Comparison of ENCODE assay signal across 11 cellular contexts in genomic region chr11:100639140-100639539, GRCh38. TPM values are rescaled to one million over a fixed set of nuclear protein-coding genes. Genes with fewer than 3 reads are reported as not detected.
A peak's percentile ranks its signal among the peaks of the same experiment; 100 is the strongest.
DNase-seq lines count a peak whose midpoint lies in the region; ATAC-seq and TF ChIP-seq lines count a peak whose summit lies in the region.
"Had no signal": no experiment of that assay in that cellular context is flagged by ENCODE, and none has a peak within 500 bp of the region (broad histone marks: within the 10 kb centered on the region; RNA-seq: fewer than 3 reads in every experiment).

No MANE protein-coding gene starts in this region.

- intact Hi-C loops in tibial artery (cut with DNase I; ENCODE audit: low total_unique reads) (no loop called here), ascending aorta (cut with DNase I) (no loop called here)

- no peak for TF ChIP-seq EP300 in gastroesophageal sphincter (IDR thresholded peaks at IDR 0.05)

- peak overlapping the region in 3 of 4 donors; percentile 24 to 63 (median 52) for H3K27ac ChIP-seq in gastroesophageal sphincter
- no peak overlapping the region for H3K27ac ChIP-seq in tibial artery
- no peak overlapping the region for H3K27ac ChIP-seq in ascending aorta
- H3K27ac ChIP-seq: BLaER1 had no signal

- peak overlapping the region; percentile 75 for H3K27ac Mint-ChIP-seq in osteocyte (ENCODE audit: unreplicated experiment)
- H3K27ac Mint-ChIP-seq in activated naive CD8-positive, alpha-beta T cell treated with anti-CD3 and anti-CD28 coated beads, Interleukin-2, amount 50 U/mL, for 24 hours = no peak overlapping the region
- H3K27ac Mint-ChIP-seq: activated T-helper 17 cell treated with anti-CD3 and anti-CD28 coated beads, Interleukin-2, amount 50 U/mL, for 72 hours had no signal

- DNase-seq in Daoy (ENCODE audit: low read depth) = peak; percentile 14
- DNase-seq in adipocyte (ENCODE audit: low read depth) = peak; percentile 68
- no peak for DNase-seq in osteocyte (ENCODE audit: extremely low spot score, unreplicated experiment)
- no peak for DNase-seq in tibial artery
- DNase-seq in ascending aorta (ENCODE audit: low spot score in 2 of 2) = no peak
- no peak for DNase-seq in activated gamma-delta T cell (lab: John Stamatoyannopoulos, UW)
- DNase-seq in activated naive CD8-positive, alpha-beta T cell treated with anti-CD3 and anti-CD28 coated beads, Interleukin-2, amount 50 U/mL, for 24 hours = no peak

- no peaks in the 10 kb centered on the region for H3K36me3 Mint-ChIP-seq in osteocyte (ENCODE audit: unreplicated experiment)
- H3K36me3 Mint-ChIP-seq in activated naive CD8-positive, alpha-beta T cell treated with anti-CD3 and anti-CD28 coated beads, Interleukin-2, amount 50 U/mL, for 24 hours (ENCODE audit: low read depth) = no peaks in the 10 kb centered on the region

- WGBS in gastroesophageal sphincter (ENCODE audit: low coverage in 1 of 2), 2 donors = 24% methylated on average over 9 of the region's 9 CpGs

- no peaks in the 10 kb centered on the region for H3K27me3 ChIP-seq in adipocyte (replicated peaks; ENCODE audit: control insufficient read depth, insufficient read depth, low read length)
- no peaks in the 10 kb centered on the region for H3K27me3 ChIP-seq in gastroesophageal sphincter
- H3K27me3 ChIP-seq in tibial artery = no peaks in the 10 kb centered on the region
- no peaks in the 10 kb centered on the region for H3K27me3 ChIP-seq in ascending aorta
- H3K27me3 ChIP-seq: BLaER1 had no signal

- H3K9me3 Mint-ChIP-seq in osteocyte (ENCODE audit: unreplicated experiment) = no peaks in the 10 kb centered on the region
- H3K9me3 Mint-ChIP-seq in activated naive CD8-positive, alpha-beta T cell treated with anti-CD3 and anti-CD28 coated beads, Interleukin-2, amount 50 U/mL, for 24 hours = no peaks in the 10 kb centered on the region

- H3K36me3 ChIP-seq in adipocyte (ENCODE audit: control insufficient read depth, insufficient read depth, low read length, severe bottlenecking) (no peaks in the 10 kb centered on the region), gastroesophageal sphincter (no peaks in the 10 kb centered on the region), tibial artery (no peaks in the 10 kb centered on the region), ascending aorta (no peaks in the 10 kb centered on the region)
- H3K36me3 ChIP-seq: BLaER1 had no signal

- H3K9me3 ChIP-seq in adipocyte (ENCODE audit: control insufficient read depth, low read length) = no peaks in the 10 kb centered on the region
- H3K9me3 ChIP-seq in gastroesophageal sphincter = peaks cover 0 to 5% (median 0%) of the 10 kb centered on the region in 3 donors
- H3K9me3 ChIP-seq in tibial artery = no peaks in the 10 kb centered on the region
- H3K9me3 ChIP-seq in ascending aorta = no peaks in the 10 kb centered on the region
- H3K9me3 ChIP-seq: BLaER1 had no signal

- H3K4me3 ChIP-seq in adipocyte (ENCODE audit: low read length) = no peak overlapping the region
- no peak overlapping the region for H3K4me3 ChIP-seq in gastroesophageal sphincter
- H3K4me3 ChIP-seq in tibial artery = no peak overlapping the region
- H3K4me3 ChIP-seq in ascending aorta = no peak overlapping the region
- H3K4me3 ChIP-seq: BLaER1, GM12878 had no signal

- H3K4me1 Mint-ChIP-seq in osteocyte (ENCODE audit: unreplicated experiment) = peaks cover 31% of the 10 kb centered on the region
- H3K4me1 Mint-ChIP-seq in activated naive CD8-positive, alpha-beta T cell treated with anti-CD3 and anti-CD28 coated beads, Interleukin-2, amount 50 U/mL, for 24 hours = no peaks in the 10 kb centered on the region
- H3K4me1 Mint-ChIP-seq: activated T-helper 17 cell treated with anti-CD3 and anti-CD28 coated beads, Interleukin-2, amount 50 U/mL, for 72 hours had no signal

- peak overlapping the region; percentile 37 for H3K4me3 Mint-ChIP-seq in osteocyte (ENCODE audit: unreplicated experiment)
- H3K4me3 Mint-ChIP-seq in activated naive CD8-positive, alpha-beta T cell treated with anti-CD3 and anti-CD28 coated beads, Interleukin-2, amount 50 U/mL, for 24 hours = no peak overlapping the region
- H3K4me3 Mint-ChIP-seq: activated T-helper 17 cell treated with anti-CD3 and anti-CD28 coated beads, Interleukin-2, amount 50 U/mL, for 72 hours had no signal

- no peaks in the 10 kb centered on the region for H3K27me3 Mint-ChIP-seq in osteocyte (ENCODE audit: unreplicated experiment)
- H3K27me3 Mint-ChIP-seq in activated naive CD8-positive, alpha-beta T cell treated with anti-CD3 and anti-CD28 coated beads, Interleukin-2, amount 50 U/mL, for 24 hours = peaks cover 2% of the 10 kb centered on the region
- H3K27me3 Mint-ChIP-seq: activated T-helper 17 cell treated with anti-CD3 and anti-CD28 coated beads, Interleukin-2, amount 50 U/mL, for 72 hours had no signal

- no peak for TF ChIP-seq CTCF in gastroesophageal sphincter (IDR thresholded peaks at IDR 0.05)
- TF ChIP-seq CTCF in osteocyte (IDR thresholded peaks at IDR 0.05) = no peak
- TF ChIP-seq CTCF in tibial artery (IDR thresholded peaks at IDR 0.05) = no peak
- no peak for TF ChIP-seq CTCF in ascending aorta (IDR thresholded peaks at IDR 0.05)

- no peak for TF ChIP-seq POLR2A in gastroesophageal sphincter (IDR thresholded peaks at IDR 0.05)

- no peak overlapping the region for H3K9ac ChIP-seq in adipocyte (ENCODE audit: low read length)
- H3K9ac ChIP-seq: BLaER1 had no signal

- H3K4me1 ChIP-seq in adipocyte (ENCODE audit: control insufficient read depth, insufficient read depth, low read length) = no peaks in the 10 kb centered on the region
- peaks cover 0 to 26% (median 4%) of the 10 kb centered on the region in 3 donors for H3K4me1 ChIP-seq in gastroesophageal sphincter
- no peaks in the 10 kb centered on the region for H3K4me1 ChIP-seq in tibial artery
- H3K4me1 ChIP-seq in ascending aorta = no peaks in the 10 kb centered on the region
- H3K4me1 ChIP-seq: BLaER1 had no signal

- ATAC-seq in gastroesophageal sphincter = no peak
- ATAC-seq in activated naive CD8-positive, alpha-beta T cell treated with anti-CD3 and anti-CD28 coated beads, Interleukin-2, amount 50 U/mL, for 24 hours = no peak
- ATAC-seq: activated T-helper 17 cell treated with anti-CD3 and anti-CD28 coated beads, Interleukin-2, amount 50 U/mL, for 72 hours; GM12878 had no signal

RNA-seq across cellular contexts. Expression of gene ARHGAP42, which starts 47.9 kb away (rescaled TPM):
- total RNA-seq in Daoy (2014; rRNA removed; shearing (Covaris generic)) = 6.7 and 6.9 TPM in 2 replicates
- total RNA-seq in gastroesophageal sphincter (10 to 100 TPM in 2 of 4 donors, 1 to 10 TPM in 2; 6.3 to 29.1 (median 9.9) TPM), osteocyte (12.7 and 14.2 TPM in 2 replicates), ascending aorta (4.7 TPM)
- total RNA-seq: activated T-helper 17 cell treated with anti-CD3 and anti-CD28 coated beads, Interleukin-2, amount 50 U/mL, for 72 hours had no signal

Comparison
In these comparisons a context has a peak if more than half of its experiments do, and no peak if none do; other contexts are left out.
1. DNase-seq: peak in Daoy (single experiment) and adipocyte (single experiment); none in osteocyte (single experiment), tibial artery (0 of 2), ascending aorta (0 of 2), activated gamma-delta T cell (single experiment) and activated naive CD8-positive, alpha-beta T cell treated with anti-CD3 and anti-CD28 coated beads, Interleukin-2, amount 50 U/mL, for 24 hours (single experiment).
2. H3K27ac ChIP-seq: peak in gastroesophageal sphincter (3 of 4); none in tibial artery (0 of 2) and ascending aorta (0 of 2).